Comparison of ENCODE assay signal across 9 cellular contexts in genomic region chr14:23366163-23366921, GRCh38. TPM values are rescaled to one million over a fixed set of nuclear protein-coding genes. Genes with fewer than 3 reads are reported as not detected.
DNase-seq lines count a peak whose midpoint lies in the region; ATAC-seq and TF ChIP-seq lines count a peak whose summit lies in the region.
"Had no signal": no experiment of that assay in that cellular context is flagged by ENCODE, and none has a peak within 500 bp of the region (broad histone marks: within the 10 kb centered on the region; RNA-seq: fewer than 3 reads in every experiment).

No MANE protein-coding gene starts in this region.

- H3K36me3 Mint-ChIP-seq in nephron progenitor cell (ENCODE audit: low read depth), result peaks cover 11% of the 10 kb centered on the region

- H3K4me1 ChIP-seq in NT2/D1 (ENCODE audit: insufficient read depth, insufficient read length), result peaks cover 13% of the 10 kb centered on the region

- peaks cover 15% of the 10 kb centered on the region for H3K27me3 Mint-ChIP-seq in nephron progenitor cell (ENCODE audit: low read depth, poor library complexity)

- H3K4me3 ChIP-seq in AG09309 (ENCODE audit: control insufficient read depth, low read depth, low read length) (peak overlapping the region; percentile 47), NT2/D1 (ENCODE audit: insufficient read length, low read depth) (peak overlapping the region; percentile 86), fibroblast of villous mesenchyme (ENCODE audit: low read depth, low read length) (peak overlapping the region; percentile 55)

- ATAC-seq in GM18511 (IDR thresholded peaks at IDR 0.05; ENCODE audit: unreplicated experiment), result no peak

- TF ChIP-seq CTCF in AG09309 (IDR thresholded peaks at IDR 0.05; ENCODE audit: control insufficient read depth, insufficient read depth, low read depth, low read length, missing control alignments) (no peak), fibroblast of villous mesenchyme (IDR thresholded peaks at IDR 0.05; ENCODE audit: insufficient read depth, low read depth, low read length) (no peak), nephron progenitor cell (IDR thresholded peaks at IDR 0.05) (no peak)

- DNase-seq in AG09309 (ENCODE audit: low read depth) (no peak), NT2/D1 (ENCODE audit: low read depth, low spot score) (peak; percentile 89), fibroblast of villous mesenchyme (ENCODE audit: low read depth) (peak; percentile 77), nephron progenitor cell (peak; percentile 94), NK-92 (lab: John Stamatoyannopoulos, UW; ENCODE audit: unreplicated experiment) (no peak), erythroblast (lab: John Stamatoyannopoulos, UW) (no peak), NCI-H2081 (lab: John Stamatoyannopoulos, UW) (no peak)
- DNase-seq: DND-41 had no signal

- peak overlapping the region; percentile 78 for H3K4me3 Mint-ChIP-seq in nephron progenitor cell

- peaks cover 27% of the 10 kb centered on the region for H3K36me3 ChIP-seq in NT2/D1 (ENCODE audit: insufficient read depth, insufficient read length, low read length)

- H3K9ac ChIP-seq in NT2/D1 (ENCODE audit: insufficient read length, low read depth), result peak overlapping the region; percentile 99

- no peaks in the 10 kb centered on the region for H3K9me3 ChIP-seq in NT2/D1 (ENCODE audit: insufficient read depth, low read length)

- peaks cover 25% of the 10 kb centered on the region for H3K27me3 ChIP-seq in NT2/D1 (ENCODE audit: insufficient read depth, insufficient read length)

- H3K9me3 Mint-ChIP-seq in nephron progenitor cell, result no peaks in the 10 kb centered on the region

- peak overlapping the region; percentile 96 for H3K27ac Mint-ChIP-seq in nephron progenitor cell

- peaks cover 45% of the 10 kb centered on the region for H3K4me1 Mint-ChIP-seq in nephron progenitor cell

- TF ChIP-seq POLR2A in erythroblast (IDR thresholded peaks at IDR 0.05; ENCODE audit: low read length), result no peak

RNA-seq across cellular contexts. Expression of gene EFS, which starts 1.4 kb away (rescaled TPM):
- 7.7 and 7.8 TPM in 2 replicates for total RNA-seq in fibroblast of villous mesenchyme

RNA-seq across cellular contexts. Expression of gene IL25, which starts 6.3 kb away (rescaled TPM):
- total RNA-seq in fibroblast of villous mesenchyme, result not detected in 2 replicates

RNA-seq across cellular contexts. Expression of gene CMTM5, which starts 10.5 kb away (rescaled TPM):
- total RNA-seq in fibroblast of villous mesenchyme, result not detected in 2 replicates

RNA-seq across cellular contexts. Expression of gene SLC22A17, which starts 13.7 kb away (rescaled TPM):
- total RNA-seq in fibroblast of villous mesenchyme, result 14.8 and 16.4 TPM in 2 replicates

RNA-seq across cellular contexts. Expression of gene MYH6, which starts 41.7 kb away (rescaled TPM):
- total RNA-seq in fibroblast of villous mesenchyme, result not detected in 2 replicates

Comparison
In these comparisons a context has a peak if more than half of its experiments do, and no peak if none do; other contexts are left out.
1. DNase-seq: peak in NT2/D1 (single experiment), fibroblast of villous mesenchyme (single experiment) and nephron progenitor cell (single experiment); none in AG09309 (single experiment), NK-92 (single experiment), erythroblast (0 of 2) and NCI-H2081 (0 of 2).
2. Peak in every context shown above with its lines, with median percentiles within 50 percentile points of each other: H3K4me3 ChIP-seq.